In genomic region chr3:130801473-130801872, GRCh38 we compare ENCODE assay signal across 22 cellular contexts.
"Had no signal": no experiment of that assay in that cellular context is flagged by ENCODE, and none has a peak within 500 bp of the region (broad histone marks: within the 10 kb centered on the region; RNA-seq: fewer than 3 reads in every experiment).

No MANE protein-coding gene starts in this region.

- H3K4me1 ChIP-seq: left ventricle myocardium inferior, neural progenitor cell, right atrium auricular region, right lobe of liver, tibial nerve, uterus had no signal

- H3K27me3 ChIP-seq: neural progenitor cell, neutrophil, right atrium auricular region, right lobe of liver, tibial nerve, uterus had no signal

- ATAC-seq: natural killer cell; right lobe of liver; stimulated activated memory B cell treated with anti-CD40 and anti-IgM and Interleukin-4, amounts not matched to agents 10 μg/mL and 1 μg/mL and 100 μg/mL, for 72 hours; stimulated activated naive CD8-positive, alpha-beta T cell treated with anti-CD3 and anti-CD28 coated beads, Interleukin-15, amount 100 ng/mL, for 72 hours had no signal

- H3K27ac ChIP-seq: left ventricle myocardium inferior, neural progenitor cell, neutrophil, right atrium auricular region, right lobe of liver, tibial nerve, uterus had no signal

- H3K36me3 ChIP-seq: left ventricle myocardium inferior, neural progenitor cell, neutrophil, right atrium auricular region, right lobe of liver, tibial nerve, uterus had no signal

- H3K9me3 ChIP-seq: neutrophil, right lobe of liver, uterus had no signal

- H3K4me3 ChIP-seq: left ventricle myocardium inferior, lung, neural progenitor cell, right atrium auricular region, right lobe of liver, smooth muscle cell, tibial nerve, uterus had no signal

- DNase-seq: hippocampal formation; left ventricle myocardium inferior; naive B cell; natural killer cell; nephron progenitor cell; occipital lobe; right lobe of liver; stimulated activated CD4-positive, alpha-beta T cell treated with anti-CD3 and anti-CD28 coated beads, Interleukin-1b, Interleukin-23, amount 100 ng/mL, for 48 hours; stimulated activated CD4-positive, alpha-beta T cell treated with anti-CD3 and anti-CD28 coated beads, Interleukin-2, amount 100 ng/mL, for 48 hours; stimulated activated CD4-positive, alpha-beta T cell treated with anti-CD3 and anti-CD28 coated beads, Interleukin-4, amount 100 ng/mL, for 4 hours; stimulated activated CD8-positive, alpha-beta memory T cell treated with anti-CD3 and anti-CD28 coated beads, Interleukin-4, amount 100 ng/mL, for 48 hours; stimulated activated naive CD4-positive, alpha-beta T cell treated with Interleukin-2 at 50 U/mL for 16 hours; stimulated activated naive CD8-positive, alpha-beta T cell treated with anti-CD3 and anti-CD28 coated beads, Interleukin-15, amount 100 ng/mL, for 72 hours; substantia nigra; uterus had no signal
